Comparison of ENCODE assay signal across 1 cellular context in genomic region chr1:21263653-21264225, GRCh38.
TF ChIP-seq lines count a peak whose summit lies in the region.

No MANE protein-coding gene starts in this region.

TF ChIP-seq in IMR-90, 13 proteins besides CTCF, POLR2A, EP300 and RAD21:
- no peak for TF ChIP-seq CEBPB (IDR thresholded peaks at IDR 0.05; ENCODE audit: low read depth, low read length)
- no peak for TF ChIP-seq FOS (IDR thresholded peaks at IDR 0.05; ENCODE audit: low read depth, low read length)
- TF ChIP-seq ELK1 (IDR thresholded peaks at IDR 0.05; ENCODE audit: borderline replicate concordance, low read depth, low read length), result no peak
- no peak for TF ChIP-seq NFE2L2 (IDR thresholded peaks at IDR 0.05; ENCODE audit: low read depth, low read length)
